In genomic region chr12:70559390-70559789, GRCh38 we compare ENCODE assay signal across 14 cellular contexts.
DNase-seq lines count a peak whose midpoint lies in the region; TF ChIP-seq lines count a peak whose summit lies in the region.
"Had no signal": no experiment of that assay in that cellular context is flagged by ENCODE, and none has a peak within 500 bp of the region (broad histone marks: within the 10 kb centered on the region; RNA-seq: fewer than 3 reads in every experiment).

No MANE protein-coding gene starts in this region.

- POLR2A ChIA-PET in OCI-LY7 (lab: Charles Lee), result interaction anchor here (0.7 to 0.9 kb wide), 2 partner anchors 13 to 586 kb away, joined by 3 read pairs; no protein-coding TSS in a partner anchor

- H3K27ac ChIP-seq in angular gyrus (ENCODE audit: low read depth, low read length), result peak overlapping the region; percentile 95
- peak overlapping the region; percentile 93 for H3K27ac ChIP-seq in cingulate gyrus (ENCODE audit: low read depth, low read length)
- H3K27ac ChIP-seq in layer of hippocampus (ENCODE audit: low read depth, low read length), result peak overlapping the region; percentile 94
- H3K27ac ChIP-seq in brain microvascular endothelial cell, result no peak overlapping the region
- no peak overlapping the region for H3K27ac ChIP-seq in OCI-LY7 (ENCODE audit: low read depth, low read length, poor library complexity, severe bottlenecking)
- no peak overlapping the region for H3K27ac ChIP-seq in testis
- H3K27ac ChIP-seq: C4-2B, GM23248, HL-60 had no signal

- H3K4me3 Mint-ChIP-seq in chondrocyte (ENCODE audit: unreplicated experiment), result no peak overlapping the region
- H3K4me3 Mint-ChIP-seq: CD4-positive, alpha-beta T cell had no signal

- H3K36me3 ChIP-seq in brain microvascular endothelial cell (replicated peaks) (no peaks in the 10 kb centered on the region), OCI-LY7 (ENCODE audit: insufficient read depth, low read length) (no peaks in the 10 kb centered on the region), testis (ENCODE audit: low read depth, missing control alignments) (no peaks in the 10 kb centered on the region)
- H3K36me3 ChIP-seq: HAP-1 had no signal

- no TSS peak for BruUV-seq in OCI-LY7 (replicated peaks; lab: Mats Ljungman, UMichigan)

- H3K79me2 ChIP-seq in OCI-LY7 (ENCODE audit: insufficient read depth, low read depth, low read length), result no peaks in the 10 kb centered on the region

- H3K27me3 ChIP-seq in layer of hippocampus (ENCODE audit: control insufficient read depth, insufficient read depth, low read length) (no peaks in the 10 kb centered on the region), brain microvascular endothelial cell (replicated peaks) (no peaks in the 10 kb centered on the region), testis (no peaks in the 10 kb centered on the region)

- no peaks in the 10 kb centered on the region for H3K4me1 ChIP-seq in OCI-LY7 (ENCODE audit: insufficient read depth, low read length, poor library complexity, severe bottlenecking)
- H3K4me1 ChIP-seq in testis, result no peaks in the 10 kb centered on the region
- H3K4me1 ChIP-seq: Caco-2, HAP-1 had no signal

- TF ChIP-seq CTCF in brain microvascular endothelial cell (IDR thresholded peaks at IDR 0.05; ENCODE audit: low read depth, low read length, missing control alignments) (no peak), OCI-LY7 (conservative IDR thresholded peaks at IDR 0.05; ENCODE audit: low read length) (no peak), testis (IDR thresholded peaks at IDR 0.05) (no peak), chondrocyte (IDR thresholded peaks at IDR 0.05) (no peak)

- intact Hi-C loops in OCI-LY7 (cut with micrococcal nuclease; ENCODE audit: unreplicated experiment) (no loop called here), testis (cut with DNase I; ENCODE audit: low total_unique reads) (no loop called here)

- TF ChIP-seq POLR2A in testis (IDR thresholded peaks at IDR 0.05), result no peak

- no peaks in the 10 kb centered on the region for H3K9me3 ChIP-seq in OCI-LY7 (ENCODE audit: low read length)
- H3K9me3 ChIP-seq in testis, result no peaks in the 10 kb centered on the region
- H3K9me3 ChIP-seq: Caco-2, HAP-1 had no signal

- H3K4me2 ChIP-seq in OCI-LY7 (ENCODE audit: low read length), result no peak overlapping the region

- no peaks in the 10 kb centered on the region for H3K9me2 ChIP-seq in OCI-LY7 (ENCODE audit: insufficient read depth, low read length)

- H3K36me3 Mint-ChIP-seq in chondrocyte (ENCODE audit: low read depth), result no peaks in the 10 kb centered on the region

- in situ Hi-C loops in brain microvascular endothelial cell (cut with HindIII; ENCODE audit: low pct_ligation_motif_present, low sequenced_read_pairs), result no loop called here

- H2AFZ ChIP-seq in OCI-LY7 (ENCODE audit: low read length), result no peak overlapping the region
- H2AFZ ChIP-seq: GM23248 had no signal

- H3K27me3 Mint-ChIP-seq in chondrocyte (ENCODE audit: low read depth), result peaks cover 10% of the 10 kb centered on the region

- DNase-seq in brain microvascular endothelial cell (no peak), OCI-LY7 (ENCODE audit: low spot score) (no peak), testis (no peak), chondrocyte (ENCODE audit: low spot score) (no peak)
- DNase-seq: AML-193; Caco-2; CD4-positive, alpha-beta T cell; GM23248 had no signal

- H3K4me3 ChIP-seq in brain microvascular endothelial cell (ENCODE audit: low read depth, low read length), result no peak overlapping the region
- H3K4me3 ChIP-seq in OCI-LY7 (ENCODE audit: low read depth, low read length, poor library complexity, severe bottlenecking), result no peak overlapping the region
- no peak overlapping the region for H3K4me3 ChIP-seq in testis
- H3K4me3 ChIP-seq: GM23248, HAP-1 had no signal

- no peak overlapping the region for H3K27ac Mint-ChIP-seq in chondrocyte (ENCODE audit: unreplicated experiment)
- H3K27ac Mint-ChIP-seq: CD4-positive, alpha-beta T cell had no signal

- 85 to 89% methylated on average over 5 of the region's 5 CpGs for WGBS in testis, 2 donors

- H4K20me1 ChIP-seq in OCI-LY7 (ENCODE audit: insufficient read depth, low read length), result no peaks in the 10 kb centered on the region

- H3K9me3 Mint-ChIP-seq in chondrocyte (ENCODE audit: low read depth), result no peaks in the 10 kb centered on the region
- H3K9me3 Mint-ChIP-seq: CD4-positive, alpha-beta T cell had no signal

- peaks cover 6% of the 10 kb centered on the region for H3K4me1 Mint-ChIP-seq in chondrocyte (ENCODE audit: low read depth)

- CTCF ChIA-PET in OCI-LY7 (lab: Charles Lee; ENCODE audit: unreplicated experiment), result no interaction called here

Comparison
In these comparisons a context has a peak if more than half of its experiments do, and no peak if none do; other contexts are left out.
1. H3K27ac ChIP-seq: peak in angular gyrus (single experiment), cingulate gyrus (single experiment) and layer of hippocampus (single experiment); none in brain microvascular endothelial cell (single experiment), OCI-LY7 (single experiment) and testis (0 of 2).